In the genomic region with DNA sequence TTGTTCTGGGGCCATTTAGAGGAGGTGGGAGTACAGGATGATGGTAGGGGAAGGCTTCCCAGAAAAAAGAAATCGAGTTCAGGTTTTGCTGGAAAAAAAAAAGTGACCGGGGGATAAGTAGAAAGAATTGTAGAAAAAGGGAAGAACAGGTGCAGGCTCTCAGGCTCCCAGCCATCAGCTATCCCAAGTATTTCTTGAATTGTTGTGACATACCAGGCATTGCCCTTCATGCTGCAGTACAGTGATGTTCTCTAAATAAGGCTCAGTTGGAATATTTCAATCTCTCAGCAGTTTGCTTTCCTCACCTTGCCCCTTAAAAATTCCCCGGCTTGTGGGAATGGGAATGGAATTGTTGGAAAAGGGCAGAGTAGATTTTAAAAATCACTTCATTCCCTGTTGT, we compare ENCODE assay signal across 3 cellular contexts.
"Had no signal": no experiment of that assay in that cellular context is flagged by ENCODE, and none has a peak within 500 bp of the region (broad histone marks: within the 10 kb centered on the region; RNA-seq: fewer than 3 reads in every experiment).

No MANE protein-coding gene starts in this region.

- H3K4me3 ChIP-seq: GM12878 had no signal

- DNase-seq: GDM1, GF-D8 had no signal
